8 cellular contexts compared by ENCODE assay signal in genomic region chr2:234550511-234551107, GRCh38. TPM values are rescaled to one million over a fixed set of nuclear protein-coding genes. Genes with fewer than 3 reads are reported as not detected.
DNase-seq lines count a peak whose midpoint lies in the region; ATAC-seq and TF ChIP-seq lines count a peak whose summit lies in the region.

No MANE protein-coding gene starts in this region.

- H3K4me3 ChIP-seq in MG63 (no peak overlapping the region), RWPE2 (ENCODE audit: severe bottlenecking) (no peak overlapping the region)

- H3K36me3 ChIP-seq in MG63 (no peaks in the 10 kb centered on the region), RWPE2 (ENCODE audit: low read depth) (no peaks in the 10 kb centered on the region)

- H3K4me1 Mint-ChIP-seq in activated T-helper 2 cell treated with anti-CD3 and anti-CD28 coated beads, Interferon-gamma antibody, Interleukin-2, Interleukin-4, amounts not matched to agents 10 μg/mL and 5 μg/mL and 100 μg/mL, durations not matched to agents 14 hours and 24 hours and 36 hours (ENCODE audit: low read depth): peaks cover 3% of the 10 kb centered on the region
- H3K4me1 Mint-ChIP-seq in osteocyte (ENCODE audit: unreplicated experiment): peaks cover 8% of the 10 kb centered on the region

- no peaks in the 10 kb centered on the region for H3K9me3 ChIP-seq in MG63
- no peaks in the 10 kb centered on the region for H3K9me3 ChIP-seq in RWPE2 (ENCODE audit: severe bottlenecking)

- ATAC-seq in RWPE2 (ENCODE audit: low read depth): peak; percentile 83
- ATAC-seq in foreskin keratinocyte: peak; percentile 60

- no peak overlapping the region for H3K4me3 Mint-ChIP-seq in activated T-helper 2 cell treated with anti-CD3 and anti-CD28 coated beads, Interferon-gamma antibody, Interleukin-2, Interleukin-4, amounts not matched to agents 10 μg/mL and 5 μg/mL and 100 μg/mL, durations not matched to agents 14 hours and 24 hours and 36 hours (ENCODE audit: low read depth)
- no peak overlapping the region for H3K4me3 Mint-ChIP-seq in osteocyte (ENCODE audit: unreplicated experiment)

- H3K27ac Mint-ChIP-seq in activated T-helper 2 cell treated with anti-CD3 and anti-CD28 coated beads, Interferon-gamma antibody, Interleukin-2, Interleukin-4, amounts not matched to agents 10 μg/mL and 5 μg/mL and 100 μg/mL, durations not matched to agents 14 hours and 24 hours and 36 hours: no peak overlapping the region
- H3K27ac Mint-ChIP-seq in osteocyte (ENCODE audit: unreplicated experiment): no peak overlapping the region

- in situ Hi-C loops in GM13976 (cut with MboI; ENCODE audit: low sequenced_read_pairs, unreplicated experiment): loop anchor here (10.0 kb wide), 1 partner anchor 564 kb away; no protein-coding TSS in a partner anchor

- intact Hi-C loops in activated T-helper 2 cell treated with anti-CD3 and anti-CD28 coated beads, Interferon-gamma antibody, Interleukin-2, Interleukin-4, amounts not matched to agents 10 μg/mL and 5 μg/mL and 100 μg/mL, durations not matched to agents 14 hours and 24 hours and 36 hours (cut with micrococcal nuclease): loop anchor here (1.0 to 5.0 kb wide), 2 partner anchors 567 to 1047 kb away; no protein-coding TSS in a partner anchor

- H3K4me1 ChIP-seq in RWPE2 (ENCODE audit: insufficient read depth, poor library complexity, severe bottlenecking) (no peaks in the 10 kb centered on the region), foreskin keratinocyte (no peaks in the 10 kb centered on the region)

- TF ChIP-seq CTCF in GM13976 (IDR thresholded peaks at IDR 0.05; ENCODE audit: borderline replicate concordance, control extremely low read depth, extremely low read depth, insufficient read depth, missing control alignments): peak; percentile 91
- TF ChIP-seq CTCF in RWPE2 (IDR thresholded peaks at IDR 0.05; ENCODE audit: poor library complexity, severe bottlenecking): peak; percentile 98
- TF ChIP-seq CTCF in foreskin keratinocyte (conservative IDR thresholded peaks at IDR 0.05): peak; percentile 91
- TF ChIP-seq CTCF in osteocyte (IDR thresholded peaks at IDR 0.05): peak; percentile 98

- H3K27me3 ChIP-seq in MG63 (0 out of 2 replicates have a peak, but pooled peaks cover 2% of the 10 kb centered on the region), RWPE2 (ENCODE audit: insufficient read depth, poor library complexity, severe bottlenecking) (no peaks in the 10 kb centered on the region), foreskin keratinocyte (peaks cover 5% of the 10 kb centered on the region)

- peaks cover 32% of the 10 kb centered on the region for H3K27me3 Mint-ChIP-seq in activated T-helper 2 cell treated with anti-CD3 and anti-CD28 coated beads, Interferon-gamma antibody, Interleukin-2, Interleukin-4, amounts not matched to agents 10 μg/mL and 5 μg/mL and 100 μg/mL, durations not matched to agents 14 hours and 24 hours and 36 hours (ENCODE audit: low read depth)
- peaks cover 2% of the 10 kb centered on the region for H3K27me3 Mint-ChIP-seq in osteocyte (ENCODE audit: unreplicated experiment)

- H3K36me3 Mint-ChIP-seq in activated T-helper 2 cell treated with anti-CD3 and anti-CD28 coated beads, Interferon-gamma antibody, Interleukin-2, Interleukin-4, amounts not matched to agents 10 μg/mL and 5 μg/mL and 100 μg/mL, durations not matched to agents 14 hours and 24 hours and 36 hours (ENCODE audit: low read depth): no peaks in the 10 kb centered on the region
- H3K36me3 Mint-ChIP-seq in osteocyte (ENCODE audit: unreplicated experiment): no peaks in the 10 kb centered on the region

- DNase-seq in 8988T (peak; percentile 29), GM13976 (ENCODE audit: low spot score) (peak; percentile 80), MG63 (peak; percentile 76), RWPE2 (ENCODE audit: low spot score) (no peak), foreskin keratinocyte (peak; percentile 23 to 54), osteocyte (ENCODE audit: extremely low spot score, unreplicated experiment) (no peak), ureter (ENCODE audit: low spot score) (peak; percentile 67)
- DNase-seq in activated T-helper 2 cell treated with anti-CD3 and anti-CD28 coated beads, Interferon-gamma antibody, Interleukin-2, Interleukin-4, amounts not matched to agents 10 μg/mL and 5 μg/mL and 100 μg/mL, durations not matched to agents 14 hours and 24 hours and 36 hours (ENCODE audit: low spot score): peak; percentile 36

- peaks cover 7% of the 10 kb centered on the region for H3K9me3 Mint-ChIP-seq in activated T-helper 2 cell treated with anti-CD3 and anti-CD28 coated beads, Interferon-gamma antibody, Interleukin-2, Interleukin-4, amounts not matched to agents 10 μg/mL and 5 μg/mL and 100 μg/mL, durations not matched to agents 14 hours and 24 hours and 36 hours
- H3K9me3 Mint-ChIP-seq in osteocyte (ENCODE audit: unreplicated experiment): peaks cover 6% of the 10 kb centered on the region

- H3K27ac ChIP-seq in RWPE2 (ENCODE audit: poor library complexity, severe bottlenecking): no peak overlapping the region
- H3K27ac ChIP-seq in foreskin keratinocyte: no peak overlapping the region

RNA-seq across cellular contexts. Expression of gene ARL4C, which starts 53.7 kb away (rescaled TPM):
- total RNA-seq in MG63 (2014; rRNA removed; shearing (Covaris generic); ENCODE audit: low replicate concordance): 0.91 and 1.8 TPM in 2 replicates
- total RNA-seq in activated T-helper 2 cell treated with anti-CD3 and anti-CD28 coated beads, Interferon-gamma antibody, Interleukin-2, Interleukin-4, amounts not matched to agents 10 μg/mL and 5 μg/mL and 100 μg/mL, durations not matched to agents 14 hours and 24 hours and 36 hours: 44.6 and 45.7 TPM in 2 replicates
- 139 and 150 TPM in 2 replicates for total RNA-seq in foreskin keratinocyte
- polyA plus RNA-seq in foreskin keratinocyte: 105 and 111 TPM in 2 replicates
- 35.1 and 37.1 TPM in 2 replicates for total RNA-seq in osteocyte
- total RNA-seq in ureter: 24.4 TPM

Comparison
In these comparisons a context has a peak if more than half of its experiments do, and no peak if none do; other contexts are left out.
1. DNase-seq: peak in 8988T (single experiment), GM13976 (single experiment), MG63 (single experiment), activated T-helper 2 cell treated with anti-CD3 and anti-CD28 coated beads, Interferon-gamma antibody, Interleukin-2, Interleukin-4, amounts not matched to agents 10 μg/mL and 5 μg/mL and 100 μg/mL, durations not matched to agents 14 hours and 24 hours and 36 hours (single experiment), foreskin keratinocyte (2 of 2) and ureter (single experiment); none in RWPE2 (single experiment) and osteocyte (single experiment).
2. Peak in every context shown above with its lines, with median percentiles within 50 percentile points of each other: CTCF ChIP-seq.